In the genomic region with DNA sequence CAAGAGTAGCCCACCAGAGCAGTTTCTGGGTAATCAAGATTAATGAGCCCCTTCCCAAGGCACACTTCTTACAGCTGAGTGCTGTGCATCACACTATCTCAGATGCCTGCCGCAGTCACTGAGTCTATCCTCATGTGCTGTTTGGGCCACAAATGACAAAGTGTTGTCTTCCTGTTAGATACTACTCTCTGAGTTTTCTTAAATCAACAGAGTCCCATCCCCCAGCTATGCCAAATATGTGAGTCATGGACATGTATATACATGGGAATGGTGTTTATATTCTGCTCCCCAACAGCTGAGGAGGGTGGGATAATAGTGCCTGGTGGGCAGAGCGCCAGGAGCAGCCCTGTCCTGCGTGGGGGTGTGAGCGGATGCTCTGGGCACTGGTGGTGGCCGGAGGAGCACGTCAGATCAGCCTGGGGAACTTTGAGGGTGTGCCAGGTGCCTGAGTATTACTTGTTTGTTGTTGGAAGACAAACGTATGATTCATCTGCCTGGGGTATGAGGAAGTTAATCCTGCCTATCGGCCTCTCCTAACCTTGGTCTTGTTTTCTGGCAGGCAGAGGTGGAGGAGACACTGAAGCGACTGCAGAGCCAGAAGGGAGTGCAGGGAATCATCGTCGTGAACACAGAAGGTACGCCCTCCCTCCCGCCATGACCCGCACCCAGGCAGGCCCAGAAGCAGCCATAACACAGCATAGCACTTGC, we compare ENCODE assay signal across 8 cellular contexts. TPM values are rescaled to one million over a fixed set of nuclear protein-coding genes. Genes with fewer than 3 reads are reported as not detected.
DNase-seq lines count a peak whose midpoint lies in the region; ATAC-seq and TF ChIP-seq lines count a peak whose summit lies in the region.

No MANE protein-coding gene starts in this region.

- H3K4me3 ChIP-seq in WI38 (ENCODE audit: low read depth, low read length) = peak overlapping the region; percentile 28; the same call in 1 of the 2 replicates

- no peak for TF ChIP-seq CTCF in WI38 (IDR thresholded peaks at IDR 0.05; ENCODE audit: low read depth, low read length)
- TF ChIP-seq CTCF in GM20000 (IDR thresholded peaks at IDR 0.05; ENCODE audit: extremely low read depth, missing control alignments) = no peak

- intact Hi-C loops in head of caudate nucleus (cut with DNase I) = no loop called here

- DNase-seq in HUDEP-2 (lab: John Stamatoyannopoulos, UW; ENCODE audit: unreplicated experiment in 76 of 76) (peak in 47 of 76 experiments; percentile 1 to 68 (median 32)), head of caudate nucleus (peak in 27 of 42 donors; percentile 16 to 74 (median 49)), pulmonary artery endothelial cell (ENCODE audit: low read depth, low spot score) (peak; percentile 95), GM20000 (ENCODE audit: low spot score) (no peak), NCI-H1092 treated with DMSO at 0.1 percent for 48 hours (lab: John Stamatoyannopoulos, UW) (no peak)
- DNase-seq in stimulated activated CD4-positive, alpha-beta T cell treated with anti-CD3 and anti-CD28 coated beads, Interleukin-4, amount 100 ng/mL, for 24 hours = no peak

- ATAC-seq in HG03025 (IDR thresholded peaks at IDR 0.05; ENCODE audit: low FRiP score, unreplicated experiment) = no peak

RNA-seq across cellular contexts. Expression of a gene that starts 9.6 kb away (rescaled TPM):
- 47.7 and 50.1 TPM in 2 replicates for total RNA-seq in pulmonary artery endothelial cell

RNA-seq across cellular contexts. Expression of a gene that starts 32.7 kb away (rescaled TPM):
- 17.5 and 22.0 TPM in 2 replicates for total RNA-seq in pulmonary artery endothelial cell

Comparison
In these comparisons a context has a peak if more than half of its experiments do, and no peak if none do; other contexts are left out.
1. DNase-seq: peak in HUDEP-2 (47 of 76), head of caudate nucleus (27 of 42) and pulmonary artery endothelial cell (single experiment); none in stimulated activated CD4-positive, alpha-beta T cell treated with anti-CD3 and anti-CD28 coated beads, Interleukin-4, amount 100 ng/mL, for 24 hours (single experiment), GM20000 (single experiment) and NCI-H1092 treated with DMSO at 0.1 percent for 48 hours (single experiment).